ENCODE assay signal across 17 cellular contexts in the genomic region with DNA sequence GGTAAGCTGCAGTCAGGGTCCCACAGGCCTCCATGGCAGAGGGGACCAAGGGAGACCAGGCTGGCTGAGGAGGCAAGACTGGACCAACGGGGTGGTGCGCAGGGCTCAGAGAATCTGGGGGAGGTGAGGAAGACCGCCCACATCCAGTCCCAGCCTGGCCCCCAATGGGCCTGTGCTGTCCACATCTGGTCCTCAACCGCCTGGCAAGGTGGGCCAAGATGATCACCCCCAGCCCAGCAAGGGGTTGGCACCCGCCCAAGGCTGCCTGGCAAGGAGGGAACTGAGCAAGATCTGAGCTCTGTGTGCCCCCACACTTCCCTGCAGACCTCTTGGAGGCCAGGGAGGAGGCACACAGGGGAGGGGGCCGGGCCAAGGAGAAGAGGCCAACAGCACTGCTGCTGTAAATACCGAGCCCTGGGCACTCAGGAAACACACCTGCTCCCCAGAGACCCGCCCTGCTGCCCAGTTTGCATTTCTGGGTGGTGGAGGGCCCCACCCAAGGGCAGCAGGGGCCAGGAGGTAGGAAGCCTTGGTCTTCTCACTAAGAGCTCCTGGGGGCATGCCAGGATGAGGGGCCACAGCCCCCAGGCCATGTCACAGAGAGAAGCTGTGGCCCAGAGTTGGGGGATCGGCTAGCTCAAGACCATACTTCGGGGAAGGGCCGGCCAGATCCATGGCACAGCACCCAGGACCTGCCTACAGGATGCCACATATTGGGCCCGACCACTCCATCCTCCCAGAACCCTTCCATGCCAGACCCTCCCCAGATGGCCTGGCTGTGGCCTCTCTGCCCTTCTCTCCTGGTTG.
DNase-seq lines count a peak whose midpoint lies in the region; ATAC-seq and TF ChIP-seq lines count a peak whose summit lies in the region.
"Had no signal": no experiment of that assay in that cellular context is flagged by ENCODE, and none has a peak within 500 bp of the region (broad histone marks: within the 10 kb centered on the region; RNA-seq: fewer than 3 reads in every experiment).

No MANE protein-coding gene starts in this region.

- DNase-seq in chondrocyte (ENCODE audit: low spot score) (peak; percentile 90), memory B cell (ENCODE audit: low spot score in 2 of 2) (no peak), WTC11 (ENCODE audit: low spot score) (no peak), DMS 273 (lab: John Stamatoyannopoulos, UW; ENCODE audit: unreplicated experiment) (no peak)
- DNase-seq in stimulated activated naive B cell treated with anti-CD40 and anti-IgM and Interleukin-4, amounts not matched to agents 10 μg/mL and 1 μg/mL and 100 μg/mL, for 72 hours, result no peak
- DNase-seq: activated CD4-positive, alpha-beta T cell treated with anti-CD3 and anti-CD28 coated beads, Interleukin-2, amount 10 ng/mL, durations not matched to agents 24 days and 14 days; activated T-cell treated with anti-CD3 and anti-CD28 coated beads, Interleukin-2, amount 50 U/mL, for 1 hour; endodermal cell; GF-D8; NCI-H1694; NCI-H524; stimulated activated CD8-positive, alpha-beta memory T cell treated with anti-CD3 and anti-CD28 coated beads, Interleukin-4, amount 100 ng/mL, for 48 hours had no signal

- POLR2A ChIA-PET in HEK293 (lab: Yijun Ruan, JAX), result interaction anchor here (0.6 kb wide), 1 partner anchor 925 kb away, joined by 4 read pairs; no protein-coding TSS in a partner anchor
- POLR2A ChIA-PET in WTC11 (lab: Charles Lee), result no interaction called here

- TF ChIP-seq CTCF in HEK293 (tag by site-specific recombination; IDR thresholded peaks at IDR 0.05) (no peak), chondrocyte (IDR thresholded peaks at IDR 0.05) (no peak), WTC11 (IDR thresholded peaks at IDR 0.05) (no peak)

- H3K9me3 ChIP-seq in HEK293 (ENCODE audit: control insufficient read depth, insufficient read depth, low read depth, low read length), result no peaks in the 10 kb centered on the region
- H3K9me3 ChIP-seq: pancreas had no signal

- no peak overlapping the region for H3K4me3 ChIP-seq in HEK293 (ENCODE audit: low read depth, low read length)
- H3K4me3 ChIP-seq: pancreas had no signal

- H3K36me3 Mint-ChIP-seq in chondrocyte (ENCODE audit: low read depth) (peaks cover 4% of the 10 kb centered on the region), memory B cell (no peaks in the 10 kb centered on the region), WTC11 (no peaks in the 10 kb centered on the region)
- H3K36me3 Mint-ChIP-seq in stimulated activated naive B cell treated with anti-CD40 and anti-IgM and Interleukin-4, amounts not matched to agents 10 μg/mL and 1 μg/mL and 100 μg/mL, for 72 hours, result no peaks in the 10 kb centered on the region

- H3K27ac ChIP-seq in HEK293 (ENCODE audit: extremely low read depth, low read depth, low read length), result no peak overlapping the region
- H3K27ac ChIP-seq: KMS-11 had no signal

- H3K4me3 Mint-ChIP-seq in chondrocyte (ENCODE audit: unreplicated experiment), result no peak overlapping the region
- H3K4me3 Mint-ChIP-seq in memory B cell, result peak overlapping the region; percentile 50
- no peak overlapping the region for H3K4me3 Mint-ChIP-seq in stimulated activated naive B cell treated with anti-CD40 and anti-IgM and Interleukin-4, amounts not matched to agents 10 μg/mL and 1 μg/mL and 100 μg/mL, for 72 hours
- H3K4me3 Mint-ChIP-seq in WTC11, result no peak overlapping the region
- H3K4me3 Mint-ChIP-seq: activated CD4-positive, alpha-beta T cell treated with anti-CD3 and anti-CD28 coated beads, Interleukin-2, amount 10 ng/mL, durations not matched to agents 24 days and 14 days; endodermal cell had no signal

- CTCF ChIA-PET in HEK293 (lab: Yijun Ruan, JAX), result interaction anchor here (0.7 kb wide), 1 partner anchor 85 kb away, joined by 3 read pairs; no protein-coding TSS in a partner anchor
- CTCF ChIA-PET in WTC11 (lab: Charles Lee), result interaction anchor here (1.0 to 2.7 kb wide), 2 partner anchors 10 to 12 kb away, joined by 3 to 10 read pairs; no protein-coding TSS in a partner anchor

- no peaks in the 10 kb centered on the region for H3K9me3 Mint-ChIP-seq in chondrocyte (ENCODE audit: low read depth)
- H3K9me3 Mint-ChIP-seq in memory B cell, result no peaks in the 10 kb centered on the region
- no peaks in the 10 kb centered on the region for H3K9me3 Mint-ChIP-seq in stimulated activated naive B cell treated with anti-CD40 and anti-IgM and Interleukin-4, amounts not matched to agents 10 μg/mL and 1 μg/mL and 100 μg/mL, for 72 hours
- H3K9me3 Mint-ChIP-seq in WTC11, result no peaks in the 10 kb centered on the region
- H3K9me3 Mint-ChIP-seq: activated CD4-positive, alpha-beta T cell treated with anti-CD3 and anti-CD28 coated beads, Interleukin-2, amount 10 ng/mL, durations not matched to agents 24 days and 14 days; endodermal cell had no signal

- H3K27me3 Mint-ChIP-seq in chondrocyte (ENCODE audit: low read depth) (no peaks in the 10 kb centered on the region), memory B cell (no peaks in the 10 kb centered on the region), WTC11 (ENCODE audit: low read depth) (no peaks in the 10 kb centered on the region)
- H3K27me3 Mint-ChIP-seq in stimulated activated naive B cell treated with anti-CD40 and anti-IgM and Interleukin-4, amounts not matched to agents 10 μg/mL and 1 μg/mL and 100 μg/mL, for 72 hours, result no peaks in the 10 kb centered on the region
- H3K27me3 Mint-ChIP-seq: activated CD4-positive, alpha-beta T cell treated with anti-CD3 and anti-CD28 coated beads, Interleukin-2, amount 10 ng/mL, durations not matched to agents 24 days and 14 days had no signal

- no peaks in the 10 kb centered on the region for H3K4me1 ChIP-seq in HEK293 (ENCODE audit: control insufficient read depth, insufficient read depth, low read length)

- no peak for ATAC-seq in memory B cell (ENCODE audit: low read depth)
- no peak for ATAC-seq in stimulated activated naive B cell treated with anti-CD40 and anti-IgM and Interleukin-4, amounts not matched to agents 10 μg/mL and 1 μg/mL and 100 μg/mL, for 72 hours (replicated peaks)
- no peak for ATAC-seq in WTC11
- ATAC-seq in HG03469 (IDR thresholded peaks at IDR 0.05; ENCODE audit: unreplicated experiment), result no peak
- ATAC-seq: Panc1, pancreas had no signal

- H3K36me3 ChIP-seq in HEK293 (ENCODE audit: control insufficient read depth in 2 of 2, insufficient read depth in 1 of 2, low read length in 2 of 2), result peaks cover 0 to 21% of the 10 kb centered on the region in 2 experiments; a peak in 1 of 3 replicates

- H3K27ac Mint-ChIP-seq in chondrocyte (ENCODE audit: unreplicated experiment) (peak overlapping the region; percentile 70), memory B cell (no peak overlapping the region), WTC11 (no peak overlapping the region; the same call in 1 of the 2 replicates)
- peak overlapping the region; percentile 33 for H3K27ac Mint-ChIP-seq in stimulated activated naive B cell treated with anti-CD40 and anti-IgM and Interleukin-4, amounts not matched to agents 10 μg/mL and 1 μg/mL and 100 μg/mL, for 72 hours
- H3K27ac Mint-ChIP-seq: activated CD4-positive, alpha-beta T cell treated with anti-CD3 and anti-CD28 coated beads, Interleukin-2, amount 10 ng/mL, durations not matched to agents 24 days and 14 days; endodermal cell had no signal

- peaks cover 61% of the 10 kb centered on the region for H3K4me1 Mint-ChIP-seq in chondrocyte (ENCODE audit: low read depth)
- H3K4me1 Mint-ChIP-seq in memory B cell, result peaks cover 19% of the 10 kb centered on the region
- H3K4me1 Mint-ChIP-seq in stimulated activated naive B cell treated with anti-CD40 and anti-IgM and Interleukin-4, amounts not matched to agents 10 μg/mL and 1 μg/mL and 100 μg/mL, for 72 hours, result peaks cover 7 to 15% of the 10 kb centered on the region in 2 donors
- H3K4me1 Mint-ChIP-seq in WTC11, result peaks cover 14% of the 10 kb centered on the region
- H3K4me1 Mint-ChIP-seq: activated CD4-positive, alpha-beta T cell treated with anti-CD3 and anti-CD28 coated beads, Interleukin-2, amount 10 ng/mL, durations not matched to agents 24 days and 14 days had no signal

TF ChIP-seq in HEK293, 187 proteins besides CTCF, POLR2A, EP300 and RAD21 (continues in another document):
- TF ChIP-seq ZNF830 (tag by site-specific recombination; IDR thresholded peaks at IDR 0.05; ENCODE audit: low read depth) (no peak), ZNF747 (tag by site-specific recombination; IDR thresholded peaks at IDR 0.05) (no peak), EGR2 (tag by site-specific recombination; IDR thresholded peaks at IDR 0.05; ENCODE audit: low read depth) (peak; percentile 8; the same call in 1 of the 2 replicates), ZNF2 (tag by site-specific recombination; IDR thresholded peaks at IDR 0.05) (no peak), BCL11A (tag by site-specific recombination; IDR thresholded peaks at IDR 0.05; ENCODE audit: low read depth) (no peak), HOXA7 (CRISPR knock-in tag; IDR thresholded peaks at IDR 0.05; ENCODE audit: borderline replicate concordance) (no peak)

TF ChIP-seq in WTC11, 78 proteins besides CTCF, POLR2A, EP300 and RAD21 (continues in another document):
- TF ChIP-seq, protein P1, sequence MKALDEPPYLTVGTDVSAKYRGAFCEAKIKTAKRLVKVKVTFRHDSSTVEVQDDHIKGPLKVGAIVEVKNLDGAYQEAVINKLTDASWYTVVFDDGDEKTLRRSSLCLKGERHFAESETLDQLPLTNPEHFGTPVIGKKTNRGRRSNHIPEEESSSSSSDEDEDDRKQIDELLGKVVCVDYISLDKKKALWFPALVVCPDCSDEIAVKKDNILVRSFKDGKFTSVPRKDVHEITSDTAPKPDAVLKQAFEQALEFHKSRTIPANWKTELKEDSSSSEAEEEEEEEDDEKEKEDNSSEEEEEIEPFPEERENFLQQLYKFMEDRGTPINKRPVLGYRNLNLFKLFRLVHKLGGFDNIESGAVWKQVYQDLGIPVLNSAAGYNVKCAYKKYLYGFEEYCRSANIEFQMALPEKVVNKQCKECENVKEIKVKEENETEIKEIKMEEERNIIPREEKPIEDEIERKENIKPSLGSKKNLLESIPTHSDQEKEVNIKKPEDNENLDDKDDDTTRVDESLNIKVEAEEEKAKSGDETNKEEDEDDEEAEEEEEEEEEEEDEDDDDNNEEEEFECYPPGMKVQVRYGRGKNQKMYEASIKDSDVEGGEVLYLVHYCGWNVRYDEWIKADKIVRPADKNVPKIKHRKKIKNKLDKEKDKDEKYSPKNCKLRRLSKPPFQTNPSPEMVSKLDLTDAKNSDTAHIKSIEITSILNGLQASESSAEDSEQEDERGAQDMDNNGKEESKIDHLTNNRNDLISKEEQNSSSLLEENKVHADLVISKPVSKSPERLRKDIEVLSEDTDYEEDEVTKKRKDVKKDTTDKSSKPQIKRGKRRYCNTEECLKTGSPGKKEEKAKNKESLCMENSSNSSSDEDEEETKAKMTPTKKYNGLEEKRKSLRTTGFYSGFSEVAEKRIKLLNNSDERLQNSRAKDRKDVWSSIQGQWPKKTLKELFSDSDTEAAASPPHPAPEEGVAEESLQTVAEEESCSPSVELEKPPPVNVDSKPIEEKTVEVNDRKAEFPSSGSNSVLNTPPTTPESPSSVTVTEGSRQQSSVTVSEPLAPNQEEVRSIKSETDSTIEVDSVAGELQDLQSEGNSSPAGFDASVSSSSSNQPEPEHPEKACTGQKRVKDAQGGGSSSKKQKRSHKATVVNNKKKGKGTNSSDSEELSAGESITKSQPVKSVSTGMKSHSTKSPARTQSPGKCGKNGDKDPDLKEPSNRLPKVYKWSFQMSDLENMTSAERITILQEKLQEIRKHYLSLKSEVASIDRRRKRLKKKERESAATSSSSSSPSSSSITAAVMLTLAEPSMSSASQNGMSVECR (CRISPR knock-in tag; IDR thresholded peaks at IDR 0.05; ENCODE audit: borderline replicate concordance), result no peak

Comparison
In these comparisons a context has a peak if more than half of its experiments do, and no peak if none do; other contexts are left out.
1. H3K27ac Mint-ChIP-seq: peak in chondrocyte (single experiment) and stimulated activated naive B cell treated with anti-CD40 and anti-IgM and Interleukin-4, amounts not matched to agents 10 μg/mL and 1 μg/mL and 100 μg/mL, for 72 hours (single experiment); none in memory B cell (single experiment) and WTC11 (single experiment).